Comparison of ENCODE assay signal across 19 cellular contexts in genomic region chr6:90765491-90765890, GRCh38.
"Had no signal": no experiment of that assay in that cellular context is flagged by ENCODE, and none has a peak within 500 bp of the region (broad histone marks: within the 10 kb centered on the region; RNA-seq: fewer than 3 reads in every experiment).

No MANE protein-coding gene starts in this region.

- H3K27me3 Mint-ChIP-seq: memory B cell had no signal

- H3K27ac ChIP-seq: gastrocnemius medialis, psoas muscle, sigmoid colon, spleen, stomach, thyroid gland had no signal

- H3K4me1 Mint-ChIP-seq: memory B cell; naive thymus-derived CD8-positive, alpha-beta T cell had no signal

- H3K4me1 ChIP-seq: gastrocnemius medialis, psoas muscle, sigmoid colon, spleen, stomach, thyroid gland had no signal

- ATAC-seq: effector memory CD8-positive, alpha-beta T cell; gastrocnemius medialis; naive thymus-derived CD8-positive, alpha-beta T cell; psoas muscle; right cardiac atrium had no signal

- H3K4me3 ChIP-seq: gastrocnemius medialis, lung, psoas muscle, sigmoid colon, spleen, stomach, thyroid gland had no signal

- H3K27ac Mint-ChIP-seq: effector memory CD8-positive, alpha-beta T cell; memory B cell; naive thymus-derived CD8-positive, alpha-beta T cell; nephron progenitor cell had no signal

- H3K27me3 ChIP-seq: gastrocnemius medialis, sigmoid colon, spleen, stomach, thyroid gland had no signal

- H3K9me3 Mint-ChIP-seq: effector memory CD8-positive, alpha-beta T cell; memory B cell; nephron progenitor cell had no signal

- H3K9me3 ChIP-seq: gastrocnemius medialis, psoas muscle, sigmoid colon, spleen, stomach, thyroid gland had no signal

- H3K4me3 Mint-ChIP-seq: effector memory CD8-positive, alpha-beta T cell; memory B cell; naive thymus-derived CD8-positive, alpha-beta T cell; nephron progenitor cell had no signal

- H3K36me3 ChIP-seq: gastrocnemius medialis, sigmoid colon, spleen, stomach, thyroid gland had no signal

- DNase-seq: cortex of kidney; effector memory CD8-positive, alpha-beta T cell; gastrocnemius medialis; head of caudate nucleus; midbrain; naive thymus-derived CD8-positive, alpha-beta T cell; nephron progenitor cell; nucleus accumbens; posterior cingulate gyrus; psoas muscle; right cardiac atrium; sigmoid colon; spleen; stimulated activated CD8-positive, alpha-beta memory T cell treated with anti-CD3 and anti-CD28 coated beads, Interleukin-4, amount 100 ng/mL, for 48 hours; stimulated activated naive CD4-positive, alpha-beta T cell; stomach; thyroid gland had no signal

- H3K36me3 Mint-ChIP-seq: memory B cell; naive thymus-derived CD8-positive, alpha-beta T cell had no signal
